Comparison of ENCODE assay signal across 15 cellular contexts in genomic region chr9:127095416-127095815, GRCh38. TPM values are rescaled to one million over a fixed set of nuclear protein-coding genes. Genes with fewer than 3 reads are reported as not detected.
"Had no signal": no experiment of that assay in that cellular context is flagged by ENCODE, and none has a peak within 500 bp of the region (broad histone marks: within the 10 kb centered on the region; RNA-seq: fewer than 3 reads in every experiment).

No MANE protein-coding gene starts in this region.

- H3K4me1 ChIP-seq: body of pancreas, parathyroid adenoma had no signal

- H3K4me3 ChIP-seq: body of pancreas, SJSA1, skin epidermis had no signal

- DNase-seq: activated CD4-positive, alpha-beta T cell treated with anti-CD3 and anti-CD28 coated beads for 4 hours; activated CD8-positive, alpha-beta T cell treated with anti-CD3 and anti-CD28 coated beads for 36 hours; activated naive CD4-positive, alpha-beta T cell treated with anti-CD3 and anti-CD28 coated beads for 36 hours; body of pancreas; cerebellar nuclear complex; dermis blood vessel endothelial cell; immature natural killer cell; left ventricle myocardium superior; mesendoderm; retina; trophoblast cell had no signal

- H3K9me3 Mint-ChIP-seq: activated CD8-positive, alpha-beta T cell treated with anti-CD3 and anti-CD28 coated beads for 36 hours; activated naive CD4-positive, alpha-beta T cell treated with anti-CD3 and anti-CD28 coated beads for 36 hours; immature natural killer cell had no signal

- ATAC-seq: activated CD8-positive, alpha-beta T cell treated with anti-CD3 and anti-CD28 coated beads for 36 hours; body of pancreas had no signal

- H3K27me3 ChIP-seq: body of pancreas, SJSA1 had no signal

- H3K27ac Mint-ChIP-seq: activated CD8-positive, alpha-beta T cell treated with anti-CD3 and anti-CD28 coated beads for 36 hours; activated naive CD4-positive, alpha-beta T cell treated with anti-CD3 and anti-CD28 coated beads for 36 hours; immature natural killer cell had no signal

- H3K27ac ChIP-seq: body of pancreas, parathyroid adenoma, SJSA1, VCaP had no signal

- H3K36me3 ChIP-seq: SJSA1 had no signal

- H3K27me3 Mint-ChIP-seq: activated CD8-positive, alpha-beta T cell treated with anti-CD3 and anti-CD28 coated beads for 36 hours had no signal

- H3K9me3 ChIP-seq: body of pancreas, SJSA1 had no signal

- H3K4me3 Mint-ChIP-seq: activated CD8-positive, alpha-beta T cell treated with anti-CD3 and anti-CD28 coated beads for 36 hours; activated naive CD4-positive, alpha-beta T cell treated with anti-CD3 and anti-CD28 coated beads for 36 hours; immature natural killer cell had no signal

RNA-seq across cellular contexts. Expression of gene ANGPTL2, which starts 27.0 kb away (rescaled TPM):
- total RNA-seq: activated CD8-positive, alpha-beta T cell treated with anti-CD3 and anti-CD28 coated beads for 36 hours; activated naive CD4-positive, alpha-beta T cell treated with anti-CD3 and anti-CD28 coated beads for 36 hours had no signal
